In the genomic region with DNA sequence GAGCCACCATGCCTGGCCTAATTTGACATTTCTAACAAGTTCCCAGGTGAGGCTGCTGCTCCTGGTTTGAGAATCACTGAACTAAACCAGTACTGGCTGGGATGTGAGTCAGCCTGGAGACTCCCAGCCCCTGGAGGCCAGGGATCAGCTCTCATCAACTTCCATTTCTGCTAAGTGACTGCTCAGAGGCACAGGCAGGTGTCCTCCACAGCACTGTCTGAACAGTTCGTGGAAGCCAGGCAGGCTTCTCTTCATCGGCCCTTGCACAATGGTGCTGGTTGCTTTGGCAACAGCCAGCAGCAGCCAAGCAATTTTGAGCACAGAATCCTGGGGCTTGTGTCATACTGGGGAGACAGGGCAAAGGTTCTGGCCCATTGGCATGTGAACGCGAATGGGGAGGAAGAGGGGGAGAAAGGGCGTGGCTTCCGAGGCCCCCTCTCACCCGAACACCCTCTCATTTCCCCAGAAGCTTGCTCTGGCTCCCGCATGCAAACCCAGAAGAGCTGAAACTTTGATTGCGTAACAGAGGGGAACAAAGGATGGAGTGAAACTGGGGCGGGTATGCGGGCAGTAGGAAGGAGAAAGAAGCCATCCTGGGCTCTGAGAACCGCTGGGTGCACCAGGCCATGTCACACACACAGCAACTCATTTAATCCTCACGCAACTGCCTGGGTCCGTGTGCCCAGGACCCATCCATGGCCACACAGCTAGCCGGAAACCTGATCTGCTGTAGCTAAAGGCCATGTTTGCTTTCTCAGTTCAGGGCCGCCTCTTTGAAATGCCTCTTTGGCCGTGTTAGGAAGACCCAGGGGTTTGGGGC, we compare ENCODE assay signal across 8 cellular contexts. TPM values are rescaled to one million over a fixed set of nuclear protein-coding genes. Genes with fewer than 3 reads are reported as not detected.
DNase-seq lines count a peak whose midpoint lies in the region; ATAC-seq, FAIRE-seq and TF ChIP-seq lines count a peak whose summit lies in the region.

No MANE protein-coding gene starts in this region.

- H3K79me2 ChIP-seq in H1 (ENCODE audit: control insufficient read depth in 1 of 2, insufficient read depth in 2 of 2, low read length in 2 of 2), result no peaks in the 10 kb centered on the region

- H2BK5ac ChIP-seq in H1 (ENCODE audit: low read depth, low read length), result peak overlapping the region; percentile 14; the same call in 1 of the 2 replicates

- no peak overlapping the region for H2BK20ac ChIP-seq in H1 (ENCODE audit: low read length)

- POLR2A ChIA-PET in H1 (lab: Charles Lee; ENCODE audit: partially characterized antibody), result interaction anchor here (0.7 to 5.4 kb wide), 7 partner anchors 9 to 55 kb away, joined by 3 to 43 read pairs (median 4); a partner anchor contains a TSS

- no peaks in the 10 kb centered on the region for H3K9me3 Mint-ChIP-seq in activated T-cell treated with anti-CD3 and anti-CD28 coated beads, Interleukin-2, amount 50 U/mL, for 24 hours

- H2AFZ ChIP-seq in H1 (ENCODE audit: low read length), result peak overlapping the region; percentile 98

- 50% methylated on average over 17 of the region's 17 CpGs; no CpG with 5 or more reads in 1 of the 2 experiments for WGBS in H1 (ENCODE audit: extremely low coverage in 1 of 2, insufficient coverage in 1 of 2, insufficient read length in 1 of 2, insufficient replicate concordance in 2 of 2, low coverage in 1 of 2, low lambda C conversion rate in 2 of 2, missing lambda C conversion rate in 1 of 2), 2 experiments

- H3K4ac ChIP-seq in H1 (replicated peaks; ENCODE audit: insufficient read length, low read depth, low read length), result no peak overlapping the region

- no peak for TF ChIP-seq CTCF in GM12865 (IDR thresholded peaks at IDR 0.05; ENCODE audit: insufficient read depth, low read depth, low read length, missing control alignments)
- TF ChIP-seq CTCF in H1 (IDR thresholded peaks at IDR 0.05; ENCODE audit: control extremely low read depth in 1 of 3, insufficient read depth in 1 of 3, low read depth in 1 of 3, low read length in 3 of 3), result no peak
- no peak for TF ChIP-seq CTCF in lower lobe of right lung (IDR thresholded peaks at IDR 0.05)

- H3K4me1 ChIP-seq in H1 (replicated peaks in 1 of 4; ENCODE audit: control insufficient read depth in 3 of 4, insufficient read depth in 4 of 4, low read length in 3 of 4) (peaks cover 0 to 8% (median 5%) of the 10 kb centered on the region in 4 experiments; a peak in 5 of 7 replicates), lower lobe of right lung (peaks cover 14% of the 10 kb centered on the region)

- H3K36me3 ChIP-seq in H1 (ENCODE audit: control insufficient read depth in 2 of 4, insufficient read depth in 4 of 4, low read length in 3 of 4) (no peaks in the 10 kb centered on the region), lower lobe of right lung (no peaks in the 10 kb centered on the region)

- H3K9ac ChIP-seq in H1 (replicated peaks in 1 of 4; ENCODE audit: extremely low read depth in 1 of 4, low read depth in 3 of 4, low read length in 3 of 4), result peak overlapping the region in 1 of 4 experiments; percentile 16; a peak in 1 of 7 replicates

- H2BK12ac ChIP-seq in H1 (ENCODE audit: low read depth, low read length), result peak overlapping the region; percentile 63; the same call in 1 of the 2 replicates

- no peak overlapping the region for H3K27ac Mint-ChIP-seq in activated T-cell treated with anti-CD3 and anti-CD28 coated beads, Interleukin-2, amount 50 U/mL, for 24 hours

- CTCF ChIA-PET in H1 (lab: Charles Lee; ENCODE audit: partially characterized antibody), result interaction anchor here (0.9 to 1.8 kb wide), 3 partner anchors 33 to 114 kb away, joined by 3 to 6 read pairs (median 3); no protein-coding TSS in a partner anchor

- peak; percentile 24 for DNase-seq in GM12865 (ENCODE audit: low read depth)
- peak; percentile 24 for DNase-seq in NCI-H748 treated with DMSO at 0.1 percent for 48 hours (lab: John Stamatoyannopoulos, UW)
- peak in 1 of 2 experiments; percentile 67 for DNase-seq in H1 (ENCODE audit: low read depth in 1 of 2, low spot score in 2 of 2)
- peak; percentile 91 for DNase-seq in lower lobe of right lung
- DNase-seq in urothelium cell line (ENCODE audit: low spot score), result peak; percentile 38
- DNase-seq in H4 (ENCODE audit: low spot score), result no peak
- no peak for DNase-seq in activated T-cell treated with anti-CD3 and anti-CD28 coated beads, Interleukin-2, amount 50 U/mL, for 24 hours

- no peak overlapping the region for H2AK5ac ChIP-seq in H1 (ENCODE audit: low read depth, low read length)

- 0 out of 2 replicates have a peak overlapping the region, but pooled peaks have one; percentile 3 for H2BK15ac ChIP-seq in H1 (ENCODE audit: low read length)

- H3K36me3 Mint-ChIP-seq in activated T-cell treated with anti-CD3 and anti-CD28 coated beads, Interleukin-2, amount 50 U/mL, for 24 hours (ENCODE audit: low read depth), result no peaks in the 10 kb centered on the region

- H3K27ac ChIP-seq in H1 (ENCODE audit: low read depth, low read length) (peak overlapping the region; percentile 48; the same call in 1 of the 2 replicates), lower lobe of right lung (peak overlapping the region; percentile 77)

- peak; percentile 92 to 96 for ATAC-seq in lower lobe of right lung
- no peak for ATAC-seq in GM21367 (IDR thresholded peaks at IDR 0.05; ENCODE audit: unreplicated experiment)

- H3K4me3 Mint-ChIP-seq in activated T-cell treated with anti-CD3 and anti-CD28 coated beads, Interleukin-2, amount 50 U/mL, for 24 hours, result no peak overlapping the region

- H3K9me3 ChIP-seq in H1 (ENCODE audit: insufficient read depth in 2 of 2, low read depth in 1 of 2, low read length in 1 of 2) (no peaks in the 10 kb centered on the region), lower lobe of right lung (no peaks in the 10 kb centered on the region)

- TF ChIP-seq RAD21 in H1 (IDR thresholded peaks at IDR 0.05 in 1 of 2, conservative IDR thresholded peaks at IDR 0.05 in 1 of 2; ENCODE audit: low read depth in 2 of 2, low read length in 2 of 2), result no peak

- TF ChIP-seq EP300 in H1 (IDR thresholded peaks at IDR 0.05; ENCODE audit: borderline replicate concordance in 1 of 2, low read depth in 2 of 2, low read length in 2 of 2), result no peak

- H3K4me3 ChIP-seq in GM12865 (ENCODE audit: low read depth, low read length) (no peak overlapping the region), H1 (ENCODE audit: extremely low read depth in 1 of 4, insufficient read depth in 2 of 4, low read depth in 3 of 4, low read length in 4 of 4) (no peak overlapping the region), lower lobe of right lung (no peak overlapping the region)

- H3K23me2 ChIP-seq in H1 (ENCODE audit: low read depth, low read length), result no peaks in the 10 kb centered on the region

- H4K20me1 ChIP-seq in H1 (replicated peaks in 1 of 2; ENCODE audit: control insufficient read depth in 1 of 2, insufficient read depth in 2 of 2, low read length in 2 of 2), result no peaks in the 10 kb centered on the region

- H3K4me2 ChIP-seq in H1 (ENCODE audit: insufficient read depth in 1 of 2, low read depth in 2 of 2, low read length in 2 of 2), result peak overlapping the region; percentile 23 to 61; a peak in 3 of 4 replicates

- no peaks in the 10 kb centered on the region for H3K79me1 ChIP-seq in H1 (ENCODE audit: low read depth, low read length)

- H4K8ac ChIP-seq in H1 (ENCODE audit: extremely low read depth, insufficient read depth, low read length), result peak overlapping the region; percentile 19

- no peak overlapping the region for H3K14ac ChIP-seq in H1 (ENCODE audit: insufficient read length)

- no peak overlapping the region for H3K23ac ChIP-seq in H1 (ENCODE audit: insufficient read length)

- H3K27me3 ChIP-seq in H1 (replicated peaks in 1 of 4; ENCODE audit: control insufficient read depth in 3 of 4, extremely low read depth in 1 of 4, insufficient read depth in 3 of 4, low read length in 3 of 4), result no peaks in the 10 kb centered on the region
- H3K27me3 ChIP-seq in lower lobe of right lung (ENCODE audit: low read depth), result no peaks in the 10 kb centered on the region

- H3K56ac ChIP-seq in H1 (replicated peaks; ENCODE audit: insufficient read length, low read depth, low read length), result no peak overlapping the region

- TF ChIP-seq POLR2A in H1 (IDR thresholded peaks at IDR 0.05; ENCODE audit: control extremely low read depth in 1 of 2, low read depth in 2 of 2, low read length in 2 of 2), result peak in 1 of 2 experiments; percentile 23; a peak in 1 of 3 replicates

- H3K4me1 Mint-ChIP-seq in activated T-cell treated with anti-CD3 and anti-CD28 coated beads, Interleukin-2, amount 50 U/mL, for 24 hours (ENCODE audit: low read depth), result no peaks in the 10 kb centered on the region

- peak overlapping the region; percentile 54 for H4K5ac ChIP-seq in H1 (ENCODE audit: insufficient read length, low read depth, low read length)

- intact Hi-C loops in lower lobe of right lung (cut with DNase I), result no loop called here

- H4K91ac ChIP-seq in H1 (replicated peaks; ENCODE audit: insufficient read length, low read length), result peak overlapping the region; percentile 52

- H3K27me3 Mint-ChIP-seq in activated T-cell treated with anti-CD3 and anti-CD28 coated beads, Interleukin-2, amount 50 U/mL, for 24 hours, result no peaks in the 10 kb centered on the region

- no peak overlapping the region; the same call in 1 of the 2 replicates for H3K18ac ChIP-seq in H1 (ENCODE audit: extremely low read depth, low read length)

- FAIRE-seq in H1 (lab: Jason Lieb, UNC) (no peak), urothelium cell line (lab: Jason Lieb, UNC) (no peak)

- H2BK120ac ChIP-seq in H1 (replicated peaks; ENCODE audit: low read depth, low read length), result peak overlapping the region; percentile 13

RNA-seq across cellular contexts. Expression of a gene that starts 9.0 kb away (rescaled TPM):
- 127 and 144 TPM in 2 replicates for total RNA-seq in H1 (2021; fragmentation: NEBNext Ultra II Directional; extraction: Animal tissue kit (Norgen Biotek cat#: 25700))
- 98.7 and 213 TPM in 2 replicates for polyA plus RNA-seq in H1 (2011; rRNA removed)
- 143 TPM for polyA plus RNA-seq in H1 (2011; cell fraction: cytosol; rRNA removed)
- 390 TPM for polyA plus RNA-seq in H1 (2011; cell fraction: nucleus; rRNA removed)
- 65.5 to 111 TPM (median 109 TPM) in 4 replicates for polyA plus RNA-seq in H1 (2012, experiment 1 of 2)
- 172 TPM for polyA plus RNA-seq in H1 (2012, experiment 2 of 2)
- polyA plus RNA-seq in H1 (2013, experiment 1 of 2), result 204 TPM
- 195 TPM for polyA plus RNA-seq in H1 (2013, experiment 2 of 2)
- polyA minus RNA-seq in H1 (2011; rRNA and poly(A)+ RNA removed), result 51.2 and 71.3 TPM in 2 replicates
- polyA minus RNA-seq in H1 (2011; cell fraction: cytosol; rRNA and poly(A)+ RNA removed), result 118 TPM
- 98.3 TPM for polyA minus RNA-seq in H1 (2011; cell fraction: nucleus; rRNA and poly(A)+ RNA removed)
- total RNA-seq in lower lobe of right lung, result 244 TPM
- 118 and 121 TPM in 2 replicates for total RNA-seq in H4 (2014; rRNA removed; shearing (Covaris generic))

RNA-seq across cellular contexts. Expression of a gene that starts 27.2 kb away (rescaled TPM):
- 28.3 and 29.5 TPM in 2 replicates for total RNA-seq in H1 (2021; fragmentation: NEBNext Ultra II Directional; extraction: Animal tissue kit (Norgen Biotek cat#: 25700))
- polyA plus RNA-seq in H1 (2011; rRNA removed), result 65.5 and 83.6 TPM in 2 replicates
- polyA plus RNA-seq in H1 (2011; cell fraction: cytosol; rRNA removed), result 30.5 TPM
- 48.6 TPM for polyA plus RNA-seq in H1 (2011; cell fraction: nucleus; rRNA removed)
- polyA plus RNA-seq in H1 (2012, experiment 1 of 2), result 22.3 to 41.5 TPM (median 36.1 TPM) in 4 replicates
- 36.4 TPM for polyA plus RNA-seq in H1 (2012, experiment 2 of 2)
- polyA plus RNA-seq in H1 (2013, experiment 1 of 2), result 36.4 TPM
- polyA plus RNA-seq in H1 (2013, experiment 2 of 2), result 40.7 TPM
- 19.9 and 26.2 TPM in 2 replicates for polyA minus RNA-seq in H1 (2011; rRNA and poly(A)+ RNA removed)
- 20.5 TPM for polyA minus RNA-seq in H1 (2011; cell fraction: cytosol; rRNA and poly(A)+ RNA removed)
- polyA minus RNA-seq in H1 (2011; cell fraction: nucleus; rRNA and poly(A)+ RNA removed), result 23.4 TPM
- 72.5 TPM for total RNA-seq in lower lobe of right lung
- 67.3 and 96.3 TPM in 2 replicates for total RNA-seq in H4 (2014; rRNA removed; shearing (Covaris generic))

Comparison
In these comparisons a context has a peak if more than half of its experiments do, and no peak if none do; other contexts are left out.
1. DNase-seq: peak in GM12865 (single experiment), NCI-H748 treated with DMSO at 0.1 percent for 48 hours (single experiment), lower lobe of right lung (single experiment) and urothelium cell line (single experiment); none in H4 (single experiment) and activated T-cell treated with anti-CD3 and anti-CD28 coated beads, Interleukin-2, amount 50 U/mL, for 24 hours (single experiment).